Comparison of ENCODE assay signal across 36 cellular contexts in genomic region chr2:88245109-88245508, GRCh38.
"Had no signal": no experiment of that assay in that cellular context is flagged by ENCODE, and none has a peak within 500 bp of the region (broad histone marks: within the 10 kb centered on the region; RNA-seq: fewer than 3 reads in every experiment).

No MANE protein-coding gene starts in this region.

- DNase-seq: Karpas-422, Kasumi-1, MG63, MM.1S, MV-4-11, NCI-H1048, NCI-H1092, NCI-H1092 treated with DMSO at 0.1 percent for 48 hours, NCI-H1105, NCI-H1105 treated with DMSO at 0.1 percent for 48 hours, NCI-H1417, NCI-H1417 treated with DMSO at 0.1 percent for 48 hours, NCI-H1436, NCI-H1436 treated with DMSO at 0.1 percent for 48 hours, NCI-H146, NCI-H1694, NCI-H1694 treated with DMSO at 0.1 percent for 48 hours, NCI-H187, NCI-H187 treated with DMSO at 0.1 percent for 48 hours, NCI-H1930, NCI-H2029, NCI-H2029 treated with DMSO at 0.1 percent for 48 hours, NCI-H2081, NCI-H2081 treated with DMSO at 0.1 percent for 48 hours, NCI-H2107, NCI-H2171, NCI-H2171 treated with DMSO at 0.1 percent for 48 hours, NCI-H2227 treated with DMSO at 0.1 percent for 48 hours, NCI-H226, NCI-H345, NCI-H446, NCI-H446 treated with DMSO at 0.1 percent for 48 hours, NCI-H510A, NCI-H510A treated with DMSO at 0.1 percent for 48 hours, NCI-H524, NCI-H524 treated with DMSO at 0.1 percent for 48 hours had no signal

- H3K4me3 ChIP-seq: MG63 had no signal

- H3K36me3 ChIP-seq: MG63 had no signal

- H3K9me3 ChIP-seq: MG63 had no signal
